20 cellular contexts compared by ENCODE assay signal in the genomic region with DNA sequence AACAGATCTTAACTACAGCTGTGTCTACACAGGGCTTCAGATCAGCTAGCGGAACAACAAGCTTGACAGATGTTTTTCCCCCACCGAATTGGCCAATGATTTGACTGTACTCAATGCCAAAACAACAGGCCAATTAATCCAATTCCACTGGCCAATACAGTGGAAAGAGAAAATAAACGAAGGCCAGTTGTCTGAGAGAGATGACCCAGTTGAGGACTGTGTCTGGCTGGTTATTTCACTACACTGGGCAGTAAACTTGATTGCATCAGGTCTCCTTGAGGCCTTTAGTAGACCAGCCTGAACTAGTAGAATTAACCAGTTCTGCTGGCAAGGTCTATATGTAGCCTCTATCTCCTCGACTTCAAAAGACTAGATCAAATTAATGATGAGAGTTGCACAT. TPM values are rescaled to one million over a fixed set of nuclear protein-coding genes. Genes with fewer than 3 reads are reported as not detected.
A peak's percentile ranks its signal among the peaks of the same experiment; 100 is the strongest.
DNase-seq lines count a peak whose midpoint lies in the region; ATAC-seq and TF ChIP-seq lines count a peak whose summit lies in the region.
"Had no signal": no experiment of that assay in that cellular context is flagged by ENCODE, and none has a peak within 500 bp of the region (broad histone marks: within the 10 kb centered on the region; RNA-seq: fewer than 3 reads in every experiment).

No MANE protein-coding gene starts in this region.

- H3K27ac ChIP-seq in coronary artery: no peak overlapping the region
- H3K27ac ChIP-seq: GM23248 had no signal

- intact Hi-C loops in Right ventricle myocardium superior (cut with DNase I) (no loop called here), cardiac septum (cut with DNase I) (no loop called here)

- no peak overlapping the region for H3K4me3 ChIP-seq in coronary artery
- H3K4me3 ChIP-seq: GM12878, GM23248 had no signal

- peak; percentile 20 for ATAC-seq in Right ventricle myocardium superior (ENCODE audit: poor library complexity)
- ATAC-seq: GM12878 had no signal

- DNase-seq in NCI-H510A treated with DMSO at 0.1 percent for 48 hours (lab: John Stamatoyannopoulos, UW) (peak; percentile 15), NCI-H510A (lab: John Stamatoyannopoulos, UW) (no peak), Right ventricle myocardium superior (no peak), cardiac septum (ENCODE audit: low spot score) (no peak), coronary artery (ENCODE audit: low spot score) (peak; percentile 43), NCI-H1417 treated with DMSO at 0.1 percent for 48 hours (lab: John Stamatoyannopoulos, UW) (no peak)
- DNase-seq: 8988T; C1 segment of cervical spinal cord; Calu3; CD4-positive, alpha-beta memory T cell; COR-L47; DMS79; EL; GDM1; GM23248; H7; HCEC 1CT had no signal

- TF ChIP-seq CTCF in coronary artery (IDR thresholded peaks at IDR 0.05): no peak

RNA-seq across cellular contexts. Expression of a gene that starts 28.2 kb away (rescaled TPM):
- total RNA-seq in Right ventricle myocardium superior: not detected
- not detected for total RNA-seq in cardiac septum
- total RNA-seq: A673; Calu3; CD4-positive, alpha-beta memory T cell; GM12878; GM23248; H1; H7 had no signal

Comparison
In these comparisons a context has a peak if more than half of its experiments do, and no peak if none do; other contexts are left out.
1. DNase-seq: peak in NCI-H510A treated with DMSO at 0.1 percent for 48 hours (single experiment) and coronary artery (single experiment); none in NCI-H510A (single experiment), Right ventricle myocardium superior (single experiment), cardiac septum (single experiment) and NCI-H1417 treated with DMSO at 0.1 percent for 48 hours (single experiment).